9 cellular contexts compared by ENCODE assay signal in the genomic region with DNA sequence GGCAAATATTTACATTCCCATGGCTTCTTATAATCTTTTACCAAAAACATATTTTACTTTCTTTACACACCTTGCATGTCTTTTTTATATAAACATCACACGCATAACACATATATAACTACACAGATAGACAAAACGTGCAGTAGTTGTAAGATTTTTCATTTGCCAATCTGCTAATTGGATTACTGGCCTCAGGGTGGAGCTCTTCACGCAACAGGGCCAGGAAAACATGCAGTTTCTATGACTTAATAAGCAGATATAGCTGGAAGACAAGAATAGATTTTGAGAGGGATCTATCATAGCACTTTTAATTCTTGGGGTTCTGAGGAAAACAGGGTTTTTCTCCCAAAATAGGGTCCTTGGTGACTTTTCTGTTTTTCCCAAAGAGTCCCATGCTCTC. TPM values are rescaled to one million over a fixed set of nuclear protein-coding genes. Genes with fewer than 3 reads are reported as not detected.
A peak's percentile ranks its signal among the peaks of the same experiment; 100 is the strongest.
DNase-seq lines count a peak whose midpoint lies in the region; ATAC-seq and TF ChIP-seq lines count a peak whose summit lies in the region.
"Had no signal": no experiment of that assay in that cellular context is flagged by ENCODE, and none has a peak within 500 bp of the region (broad histone marks: within the 10 kb centered on the region; RNA-seq: fewer than 3 reads in every experiment).

No MANE protein-coding gene starts in this region.

- peaks cover 13% of the 10 kb centered on the region for H3K4me1 ChIP-seq in mucosa of descending colon (ENCODE audit: low read depth)

- H3K9me3 ChIP-seq in WERI-Rb-1 (ENCODE audit: severe bottlenecking): no peaks in the 10 kb centered on the region
- no peaks in the 10 kb centered on the region for H3K9me3 ChIP-seq in mucosa of descending colon

- ATAC-seq in mucosa of descending colon: peak; percentile 55
- ATAC-seq in stimulated activated naive CD8-positive, alpha-beta T cell treated with anti-CD3 and anti-CD28 coated beads, Interleukin-15, amount 100 ng/mL, for 72 hours: no peak
- ATAC-seq: natural killer cell treated with Interleukin-12 subunit alpha and Interleukin-12 subunit beta and Interleukin-15 and Interleukin-18, amount 100 ng/mL, for 72 hours had no signal

- H3K27ac ChIP-seq in WERI-Rb-1: no peak overlapping the region

- H3K4me3 ChIP-seq in WERI-Rb-1 (ENCODE audit: low read depth, low read length) (no peak overlapping the region), mucosa of descending colon (no peak overlapping the region)

- peak; percentile 35 for TF ChIP-seq CTCF in GM10266 (IDR thresholded peaks at IDR 0.05; ENCODE audit: control insufficient read depth, insufficient read depth, low read depth, missing control alignments)
- peak; percentile 37; the same call in 1 of the 2 replicates for TF ChIP-seq CTCF in WERI-Rb-1 (IDR thresholded peaks at IDR 0.05; ENCODE audit: low read depth, low read length)
- TF ChIP-seq CTCF in mucosa of descending colon (IDR thresholded peaks at IDR 0.05): peak; percentile 33

- H3K27ac Mint-ChIP-seq in stimulated activated naive CD8-positive, alpha-beta T cell treated with anti-CD3 and anti-CD28 coated beads, Interleukin-15, amount 100 ng/mL, for 72 hours: no peak overlapping the region

- H3K27me3 ChIP-seq in WERI-Rb-1 (ENCODE audit: insufficient read depth, low read depth, severe bottlenecking): no peaks in the 10 kb centered on the region

- no peaks in the 10 kb centered on the region for H3K27me3 Mint-ChIP-seq in stimulated activated naive CD8-positive, alpha-beta T cell treated with anti-CD3 and anti-CD28 coated beads, Interleukin-15, amount 100 ng/mL, for 72 hours
- H3K27me3 Mint-ChIP-seq: natural killer cell treated with Interleukin-12 subunit alpha and Interleukin-12 subunit beta and Interleukin-15 and Interleukin-18, amount 100 ng/mL, for 72 hours had no signal

- no peak for DNase-seq in GM10266 (ENCODE audit: extremely low spot score)
- DNase-seq in LHCN-M2 (ENCODE audit: low read depth): peak; percentile 14
- peak; percentile 8 for DNase-seq in WERI-Rb-1
- peak in 1 of 3 donors; percentile 20 for DNase-seq in mucosa of descending colon
- no peak for DNase-seq in islet precursor cell
- DNase-seq in stimulated activated naive CD8-positive, alpha-beta T cell treated with anti-CD3 and anti-CD28 coated beads, Interleukin-15, amount 100 ng/mL, for 72 hours: no peak
- no peak for DNase-seq in activated gamma-delta T cell treated with Interleukin-2 at 50 U/mL for 16 hours
- DNase-seq: activated effector memory CD4-positive, alpha-beta T cell treated with anti-CD3 and anti-CD28 coated beads, Interleukin-2, amount 50 U/mL, for 16 hours had no signal

- no peak overlapping the region for H3K4me3 Mint-ChIP-seq in stimulated activated naive CD8-positive, alpha-beta T cell treated with anti-CD3 and anti-CD28 coated beads, Interleukin-15, amount 100 ng/mL, for 72 hours
- H3K4me3 Mint-ChIP-seq: natural killer cell treated with Interleukin-12 subunit alpha and Interleukin-12 subunit beta and Interleukin-15 and Interleukin-18, amount 100 ng/mL, for 72 hours had no signal

- no peaks in the 10 kb centered on the region for H3K36me3 ChIP-seq in WERI-Rb-1
- H3K36me3 ChIP-seq in mucosa of descending colon (ENCODE audit: low read depth): no peaks in the 10 kb centered on the region

- peaks cover 12% of the 10 kb centered on the region for H3K4me1 Mint-ChIP-seq in stimulated activated naive CD8-positive, alpha-beta T cell treated with anti-CD3 and anti-CD28 coated beads, Interleukin-15, amount 100 ng/mL, for 72 hours

- intact Hi-C loops in mucosa of descending colon (cut with DNase I, micrococcal nuclease): no loop called here

- peaks cover 0 to 6% of the 10 kb centered on the region in 2 donors for H3K9me3 Mint-ChIP-seq in stimulated activated naive CD8-positive, alpha-beta T cell treated with anti-CD3 and anti-CD28 coated beads, Interleukin-15, amount 100 ng/mL, for 72 hours
- H3K9me3 Mint-ChIP-seq: natural killer cell treated with Interleukin-12 subunit alpha and Interleukin-12 subunit beta and Interleukin-15 and Interleukin-18, amount 100 ng/mL, for 72 hours had no signal

RNA-seq across cellular contexts. Expression of gene ACADSB, which starts 12.7 kb away (rescaled TPM):
- total RNA-seq in LHCN-M2 (2014; rRNA removed) (8.4 and 9.2 TPM in 2 replicates), mucosa of descending colon (10 to 100 TPM; 34.8 to 48.9 (median 38.2) TPM)
- polyA plus RNA-seq in LHCN-M2 (2012): 3.7 TPM

RNA-seq across cellular contexts. Expression of gene IKZF5, which starts 12.9 kb away (rescaled TPM):
- total RNA-seq in LHCN-M2 (2014; rRNA removed) (3.5 and 4.5 TPM in 2 replicates), mucosa of descending colon (10 to 100 TPM; 10.8 to 15.3 (median 13.4) TPM)
- 3.4 TPM for polyA plus RNA-seq in LHCN-M2 (2012)

RNA-seq across cellular contexts. Expression of gene PSTK, which starts 41.3 kb away (rescaled TPM):
- total RNA-seq in LHCN-M2 (2014; rRNA removed) (5.6 and 9.4 TPM in 2 replicates), mucosa of descending colon (1 to 10 TPM; 2.0 to 4.2 (median 3.1) TPM)
- polyA plus RNA-seq in LHCN-M2 (2012): 6.4 TPM

Comparison
In these comparisons a context has a peak if more than half of its experiments do, and no peak if none do; other contexts are left out.
1. DNase-seq: peak in LHCN-M2 (single experiment) and WERI-Rb-1 (single experiment); none in GM10266 (single experiment), islet precursor cell (single experiment), stimulated activated naive CD8-positive, alpha-beta T cell treated with anti-CD3 and anti-CD28 coated beads, Interleukin-15, amount 100 ng/mL, for 72 hours (0 of 2) and activated gamma-delta T cell treated with Interleukin-2 at 50 U/mL for 16 hours (single experiment).
2. Peak in every context shown above with its lines, with median percentiles within 50 percentile points of each other: CTCF ChIP-seq.